ENCODE assay signal across 20 cellular contexts in the genomic region with DNA sequence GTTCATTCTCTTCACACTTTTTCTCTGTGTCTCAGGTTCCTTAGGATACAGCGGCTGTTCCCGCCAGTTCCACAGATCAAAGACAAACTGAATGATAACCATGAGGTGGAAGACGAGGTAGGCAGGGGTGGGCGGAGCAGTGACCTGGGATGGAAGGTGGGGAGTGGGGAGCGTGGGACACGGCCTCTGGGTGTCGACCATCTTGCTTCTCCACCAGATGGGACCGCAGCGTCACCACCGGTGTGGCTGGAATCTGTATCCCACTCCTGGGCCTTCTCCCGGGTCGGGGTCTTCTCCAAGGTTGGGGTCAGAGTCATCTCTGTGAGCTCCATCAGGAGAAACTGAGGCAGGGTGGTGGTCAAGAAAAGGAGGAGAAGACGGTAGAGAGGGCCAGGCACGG. TPM values are rescaled to one million over a fixed set of nuclear protein-coding genes. Genes with fewer than 3 reads are reported as not detected.
"Had no signal": no experiment of that assay in that cellular context is flagged by ENCODE, and none has a peak within 500 bp of the region (broad histone marks: within the 10 kb centered on the region; RNA-seq: fewer than 3 reads in every experiment).

No MANE protein-coding gene starts in this region.

- H3K4me3 ChIP-seq: MG63 had no signal

- H3K27me3 ChIP-seq: MG63 had no signal

- H3K27ac ChIP-seq: RWPE1 had no signal

- H3K36me3 ChIP-seq: MG63 had no signal

- DNase-seq: Karpas-422, KG1, MG63, NCI-H1092, NCI-H1105 treated with DMSO at 0.1 percent for 48 hours, NCI-H1417 treated with DMSO at 0.1 percent for 48 hours, NCI-H146, NCI-H1694 treated with DMSO at 0.1 percent for 48 hours, NCI-H1930, NCI-H2081, NCI-H2107, NCI-H2227 treated with DMSO at 0.1 percent for 48 hours, NCI-H524, NCI-H69, NCI-H774, SHP77, SK-N-SH, SW 1271 had no signal

- H3K4me2 ChIP-seq: SK-N-SH had no signal

- H3K9me3 ChIP-seq: MG63, SK-N-SH had no signal

- H3K9ac ChIP-seq: SK-N-SH had no signal

RNA-seq across cellular contexts. Expression of a gene that starts 31.2 kb away (rescaled TPM):
- total RNA-seq: HT-29 had no signal
- polyA plus RNA-seq: SK-N-SH had no signal

RNA-seq across cellular contexts. Expression of a gene that starts 36.8 kb away (rescaled TPM):
- total RNA-seq: HT-29 had no signal
- polyA plus RNA-seq: SK-N-SH had no signal
